Comparison of ENCODE assay signal across 8 cellular contexts in the genomic region with DNA sequence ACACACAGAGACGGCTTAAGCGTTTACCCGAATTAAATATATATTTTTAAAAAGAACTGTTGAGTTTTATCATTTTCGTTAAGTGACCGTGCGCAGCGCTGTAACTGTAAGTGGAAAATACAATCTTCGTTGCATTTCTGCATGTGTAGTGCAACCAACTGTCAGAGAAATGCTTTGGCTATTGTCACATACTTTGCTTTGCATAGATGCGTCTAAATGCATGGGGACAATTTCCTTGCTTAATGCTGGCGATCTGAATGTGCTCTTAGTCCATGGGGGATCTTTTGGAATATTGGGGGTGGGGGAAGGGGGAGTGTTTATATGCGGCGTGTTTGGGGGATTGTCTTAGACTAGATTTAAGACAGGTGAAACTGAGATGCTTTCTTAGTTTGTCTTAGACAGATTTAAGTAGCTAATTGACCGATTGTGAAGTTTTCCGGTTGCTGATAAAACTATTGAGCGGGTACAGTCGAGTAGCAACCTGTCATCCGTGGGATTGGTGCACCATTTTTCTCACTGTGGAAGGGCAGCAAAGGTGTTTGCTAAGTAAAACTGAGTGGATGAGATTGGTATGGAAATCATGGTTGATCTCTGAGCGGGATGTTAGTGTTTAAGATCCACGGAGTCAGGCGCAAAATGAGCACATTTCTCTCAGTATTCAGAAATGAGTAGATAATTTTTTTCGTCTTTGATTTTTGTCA. TPM values are rescaled to one million over a fixed set of nuclear protein-coding genes. Genes with fewer than 3 reads are reported as not detected.
DNase-seq lines count a peak whose midpoint lies in the region; ATAC-seq and TF ChIP-seq lines count a peak whose summit lies in the region.

No MANE protein-coding gene starts in this region.

- no peak overlapping the region for H2BK12ac ChIP-seq in trophoblast cell (ENCODE audit: low read length)

- intact Hi-C loops in lower leg skin (cut with DNase I; ENCODE audit: low total_unique reads) = no loop called here

- H3K36me3 ChIP-seq in ES-I3 (ENCODE audit: insufficient read depth, low read length) (no peaks in the 10 kb centered on the region), RWPE2 (ENCODE audit: low read depth) (no peaks in the 10 kb centered on the region), fibroblast of lung (ENCODE audit: control insufficient read depth, insufficient read depth, low read length) (no peaks in the 10 kb centered on the region), trophoblast cell (ENCODE audit: control insufficient read depth in 1 of 2, insufficient read depth in 2 of 2, low read length in 2 of 2) (no peaks in the 10 kb centered on the region)

- H3K79me2 ChIP-seq in fibroblast of lung (ENCODE audit: control insufficient read depth, insufficient read depth, low read length) (no peaks in the 10 kb centered on the region), trophoblast cell (ENCODE audit: control insufficient read depth, insufficient read depth, low read length, poor library complexity) (peaks cover 2% of the 10 kb centered on the region)

- H3K4me3 ChIP-seq in RWPE2 (ENCODE audit: severe bottlenecking) (peak overlapping the region; percentile 29), fibroblast of lung (replicated peaks in 1 of 4; ENCODE audit: control extremely low read depth in 1 of 4, insufficient read depth in 1 of 4, low read depth in 3 of 4, low read length in 4 of 4) (peak overlapping the region; percentile 51 to 93 (median 63)), trophoblast cell (ENCODE audit: low read depth, low read length) (no peak overlapping the region), lower leg skin (ENCODE audit: low read depth, poor library complexity, severe bottlenecking) (no peak overlapping the region)

- no peak for TF ChIP-seq CTCF in RWPE2 (IDR thresholded peaks at IDR 0.05; ENCODE audit: poor library complexity, severe bottlenecking)
- no peak for TF ChIP-seq CTCF in fibroblast of lung (conservative IDR thresholded peaks at IDR 0.05 in 1 of 2, IDR thresholded peaks at IDR 0.05 in 1 of 2; ENCODE audit: low read depth in 1 of 2, low read length in 2 of 2)
- TF ChIP-seq CTCF in lower leg skin (IDR thresholded peaks at IDR 0.05) = no peak

- H3K27me3 Mint-ChIP-seq in immature natural killer cell (ENCODE audit: low read depth in 3 of 3) = peaks cover 11 to 16% (median 11%) of the 10 kb centered on the region in 3 donors

- peak overlapping the region; percentile 81 for H3K9ac ChIP-seq in ES-I3 (ENCODE audit: low read depth, low read length)
- H3K9ac ChIP-seq in fibroblast of lung (ENCODE audit: insufficient read depth, low read length) = no peak overlapping the region
- H3K9ac ChIP-seq in trophoblast cell (ENCODE audit: low read length) = no peak overlapping the region

- H2BK5ac ChIP-seq in trophoblast cell (ENCODE audit: low read depth, low read length, poor library complexity) = no peak overlapping the region

- H4K91ac ChIP-seq in trophoblast cell (ENCODE audit: low read depth, low read length) = no peak overlapping the region

- H2AK5ac ChIP-seq in trophoblast cell (ENCODE audit: low read length) = no peak overlapping the region

- peaks cover 0 to 3% (median 0%) of the 10 kb centered on the region in 3 donors for H3K36me3 Mint-ChIP-seq in immature natural killer cell

- H3K9me3 ChIP-seq in ES-I3 (ENCODE audit: control insufficient read depth, insufficient read depth, low read length) (no peaks in the 10 kb centered on the region), RWPE2 (ENCODE audit: severe bottlenecking) (no peaks in the 10 kb centered on the region), fibroblast of lung (ENCODE audit: control insufficient read depth, insufficient read depth, low read depth, low read length) (no peaks in the 10 kb centered on the region), trophoblast cell (ENCODE audit: insufficient read depth, low read depth, low read length) (no peaks in the 10 kb centered on the region)

- ATAC-seq in RWPE2 (ENCODE audit: low read depth) (no peak; the same call in 2 of the 3 replicates), HG02610 (IDR thresholded peaks at IDR 0.05; ENCODE audit: unreplicated experiment) (no peak)

- H3K4me1 ChIP-seq in ES-I3 (ENCODE audit: insufficient read depth, low read length) = no peaks in the 10 kb centered on the region; the same call in none of the 2 replicates
- H3K4me1 ChIP-seq in RWPE2 (ENCODE audit: insufficient read depth, poor library complexity, severe bottlenecking) = peaks cover 19% of the 10 kb centered on the region
- peaks cover 5% of the 10 kb centered on the region for H3K4me1 ChIP-seq in fibroblast of lung (ENCODE audit: control insufficient read depth, extremely low read depth, insufficient read depth, low read length)
- H3K4me1 ChIP-seq in trophoblast cell (ENCODE audit: control insufficient read depth in 1 of 2, insufficient read depth in 2 of 2, low read length in 2 of 2) = peaks cover 4 to 11% of the 10 kb centered on the region in 2 experiments

- H3K79me1 ChIP-seq in trophoblast cell (ENCODE audit: low read length) = no peaks in the 10 kb centered on the region

- no peaks in the 10 kb centered on the region for H3K4me1 Mint-ChIP-seq in immature natural killer cell

- peaks cover 3 to 24% (median 18%) of the 10 kb centered on the region in 6 donors for H3K9me3 Mint-ChIP-seq in immature natural killer cell

- no CpG with 5 or more reads among the region's 21 CpGs for WGBS in trophoblast cell (ENCODE audit: extremely low coverage, insufficient coverage, insufficient read length)
- 2 to 3% methylated on average over 21 of the region's 21 CpGs for WGBS in lower leg skin, 2 donors

- TF ChIP-seq POLR2A in lower leg skin (IDR thresholded peaks at IDR 0.05) = no peak

- no peak for DNase-seq in RWPE2 (ENCODE audit: low spot score)
- no peak for DNase-seq in fibroblast of lung (ENCODE audit: low read depth in 2 of 2)
- no peak for DNase-seq in trophoblast cell
- no peak for DNase-seq in COR-L47 (lab: John Stamatoyannopoulos, UW)
- DNase-seq in immature natural killer cell = no peak
- DNase-seq in lower leg skin (ENCODE audit: low spot score in 2 of 2) = no peak

- peak overlapping the region; percentile 95 for H3K4me2 ChIP-seq in fibroblast of lung (ENCODE audit: extremely low read depth, insufficient read depth, low read length)
- peak overlapping the region; percentile 99 for H3K4me2 ChIP-seq in trophoblast cell (ENCODE audit: low read length)

- H3K27ac ChIP-seq in RWPE2 (ENCODE audit: poor library complexity, severe bottlenecking) = no peak overlapping the region
- H3K27ac ChIP-seq in fibroblast of lung (ENCODE audit: insufficient read depth, low read length) = no peak overlapping the region
- no peak overlapping the region for H3K27ac ChIP-seq in trophoblast cell (ENCODE audit: low read depth, low read length)

- H4K8ac ChIP-seq in trophoblast cell (ENCODE audit: low read depth, low read length) = no peak overlapping the region

- peak overlapping the region; percentile 83 for H2AFZ ChIP-seq in fibroblast of lung (ENCODE audit: low read length)
- H2AFZ ChIP-seq in trophoblast cell (ENCODE audit: insufficient read depth, low read length, poor library complexity) = peak overlapping the region; percentile 58

- H3K23ac ChIP-seq in trophoblast cell (ENCODE audit: low read length) = no peak overlapping the region

- no peak overlapping the region for H4K12ac ChIP-seq in trophoblast cell (ENCODE audit: low read depth, low read length)

- H3K18ac ChIP-seq in trophoblast cell (ENCODE audit: low read length) = no peak overlapping the region

- H3K27ac Mint-ChIP-seq in immature natural killer cell = no peak overlapping the region

- H3K4ac ChIP-seq in trophoblast cell (ENCODE audit: low read depth, low read length) = no peak overlapping the region

- peaks cover 41% of the 10 kb centered on the region for H3K27me3 ChIP-seq in RWPE2 (ENCODE audit: insufficient read depth, poor library complexity, severe bottlenecking)
- peaks cover 2% of the 10 kb centered on the region for H3K27me3 ChIP-seq in fibroblast of lung (ENCODE audit: control insufficient read depth, insufficient read depth, low read length)
- H3K27me3 ChIP-seq in trophoblast cell (ENCODE audit: insufficient read depth, low read length) = no peaks in the 10 kb centered on the region

- H4K20me1 ChIP-seq in fibroblast of lung (ENCODE audit: control insufficient read depth, extremely low read depth, insufficient read depth, low read length) = no peaks in the 10 kb centered on the region

- H3K4me3 Mint-ChIP-seq in immature natural killer cell = no peak overlapping the region

- H3K14ac ChIP-seq in trophoblast cell (ENCODE audit: low read length) = no peak overlapping the region

- no peak overlapping the region for H2BK120ac ChIP-seq in trophoblast cell (ENCODE audit: insufficient read depth, low read length, poor library complexity)

RNA-seq across cellular contexts. Expression of a gene that starts 0.5 kb away (rescaled TPM):
- total RNA-seq in fibroblast of lung (1.2 and 1.3 TPM in 2 replicates), lower leg skin (10 to 100 TPM in 2 of 4 donors, 1 to 10 TPM in 2; 4.9 to 17.7 (median 9.5) TPM)
- polyA plus RNA-seq in fibroblast of lung (2.9 and 3.9 TPM in 2 replicates), immature natural killer cell (not detected)
- 2.0 TPM in 2 replicates for polyA plus RNA-seq in fibroblast of lung (2012)
- polyA minus RNA-seq in fibroblast of lung (ENCODE audit: low replicate concordance) = 3.8 and 4.3 TPM in 2 replicates
- polyA plus RNA-seq in trophoblast cell (2013) = 0.25 TPM in 2 replicates

RNA-seq across cellular contexts. Expression of a gene that starts 22.7 kb away (rescaled TPM):
- total RNA-seq in fibroblast of lung (under 0.01 and 0.17 TPM in 2 replicates), lower leg skin (under 1 TPM in 3 of 4 donors, not detected in 1; 0.15 to 0.30 (median 0.23) TPM)
- polyA plus RNA-seq in fibroblast of lung (0.02 TPM in 1 of 2 replicates, not detected in the other), immature natural killer cell (not detected)
- polyA plus RNA-seq in fibroblast of lung (2012) = 0.03 TPM in 1 of 2 replicates, not detected in the other
- not detected in 2 replicates for polyA minus RNA-seq in fibroblast of lung (ENCODE audit: low replicate concordance)
- polyA plus RNA-seq in trophoblast cell (2013) = 0.03 and 0.05 TPM in 2 replicates

Comparison
In these comparisons a context has a peak if more than half of its experiments do, and no peak if none do; other contexts are left out.
1. H3K4me3 ChIP-seq: peak in RWPE2 (single experiment) and fibroblast of lung (4 of 4); none in trophoblast cell (single experiment) and lower leg skin (single experiment).